26 cellular contexts compared by ENCODE assay signal in genomic region chr14:58765843-58766242, GRCh38.
"Had no signal": no experiment of that assay in that cellular context is flagged by ENCODE, and none has a peak within 500 bp of the region (broad histone marks: within the 10 kb centered on the region; RNA-seq: fewer than 3 reads in every experiment).

No MANE protein-coding gene starts in this region.

- H3K4me1 ChIP-seq: esophagus squamous epithelium, lower lobe of right lung, sigmoid colon, tibial artery, uterus had no signal

- H3K27ac Mint-ChIP-seq: activated T-cell treated with anti-CD3 and anti-CD28 coated beads, Interleukin-2, amount 50 U/mL, for 72 hours; dendritic cell treated with granulocyte-macrophage colony-stimulating factor and Interleukin-4, amounts not matched to agents 40 ng/mL and 50 ng/mL, for 4 days had no signal

- H3K27ac ChIP-seq: lower lobe of right lung, neutrophil, pancreas, sigmoid colon, tibial artery, uterus had no signal

- ATAC-seq: activated CD4-positive, CD25-positive, alpha-beta regulatory T cell treated with anti-CD3 and anti-CD28 coated beads, Interleukin-2, amount 50 U/mL, for 24 hours; activated T-cell treated with anti-CD3 and anti-CD28 coated beads, Interleukin-2, amount 50 U/mL, for 72 hours; lower lobe of right lung; stimulated activated naive CD8-positive, alpha-beta T cell treated with anti-CD3 and anti-CD28 coated beads, Interleukin-15, Interleukin-2, amounts not matched to agents 100 U/mL and 50 U/mL, for 24 hours had no signal

- DNase-seq: activated CD8-positive, alpha-beta memory T cell treated with anti-CD3 and anti-CD28 coated beads for 24 hours; activated CD8-positive, alpha-beta memory T cell treated with anti-CD3 and anti-CD28 coated beads, Interleukin-2, amount 50 U/mL, for 48 hours; activated effector memory CD4-positive, alpha-beta T cell treated with anti-CD3 and anti-CD28 coated beads, Interleukin-2, amount 50 U/mL, for 16 hours; activated naive CD4-positive, alpha-beta T cell treated with anti-CD3 and anti-CD28 coated beads, Interleukin-2, amount 50 U/mL, for 16 hours; activated T-cell treated with anti-CD3 and anti-CD28 coated beads, Interleukin-2, amount 50 U/mL, for 72 hours; effector CD8-positive, alpha-beta T cell; esophagus squamous epithelium; hippocampal formation; left cardiac atrium; lower lobe of right lung; midbrain; pancreas; sigmoid colon; stimulated activated CD4-positive, alpha-beta T cell treated with anti-CD3 and anti-CD28 coated beads, Interleukin-12 subunit alpha, Interleukin-12 subunit beta, amount 100 ng/mL, for 4 hours; stimulated activated CD4-positive, alpha-beta T cell treated with anti-CD3 and anti-CD28 coated beads, Interleukin-1b, Interleukin-23, amount 100 ng/mL, for 48 hours; stimulated activated naive CD8-positive, alpha-beta T cell treated with anti-CD3 and anti-CD28 coated beads, Interleukin-15, Interleukin-2, amounts not matched to agents 100 U/mL and 50 U/mL, for 24 hours; substantia nigra; T1000; tibial artery; uterus had no signal

- H3K27me3 ChIP-seq: esophagus squamous epithelium, neutrophil, pancreas, sigmoid colon, tibial artery, uterus had no signal

- H3K4me3 Mint-ChIP-seq: activated T-cell treated with anti-CD3 and anti-CD28 coated beads, Interleukin-2, amount 50 U/mL, for 72 hours; dendritic cell treated with granulocyte-macrophage colony-stimulating factor and Interleukin-4, amounts not matched to agents 40 ng/mL and 50 ng/mL, for 4 days had no signal

- H3K27me3 Mint-ChIP-seq: dendritic cell treated with granulocyte-macrophage colony-stimulating factor and Interleukin-4, amounts not matched to agents 40 ng/mL and 50 ng/mL, for 4 days had no signal

- H3K4me3 ChIP-seq: esophagus squamous epithelium, lower lobe of right lung, pancreas, sigmoid colon, tibial artery, uterus had no signal

- H3K36me3 ChIP-seq: esophagus squamous epithelium, lower lobe of right lung, neutrophil, pancreas, sigmoid colon, tibial artery, uterus had no signal

- FAIRE-seq: astrocyte, bronchial epithelial cell, islet of Langerhans, pancreas had no signal

- H3K9me3 Mint-ChIP-seq: dendritic cell treated with granulocyte-macrophage colony-stimulating factor and Interleukin-4, amounts not matched to agents 40 ng/mL and 50 ng/mL, for 4 days had no signal

- H3K9me3 ChIP-seq: esophagus squamous epithelium, lower lobe of right lung, neutrophil, pancreas, sigmoid colon, tibial artery, uterus had no signal
